ENCODE assay signal across 17 cellular contexts in the genomic region with DNA sequence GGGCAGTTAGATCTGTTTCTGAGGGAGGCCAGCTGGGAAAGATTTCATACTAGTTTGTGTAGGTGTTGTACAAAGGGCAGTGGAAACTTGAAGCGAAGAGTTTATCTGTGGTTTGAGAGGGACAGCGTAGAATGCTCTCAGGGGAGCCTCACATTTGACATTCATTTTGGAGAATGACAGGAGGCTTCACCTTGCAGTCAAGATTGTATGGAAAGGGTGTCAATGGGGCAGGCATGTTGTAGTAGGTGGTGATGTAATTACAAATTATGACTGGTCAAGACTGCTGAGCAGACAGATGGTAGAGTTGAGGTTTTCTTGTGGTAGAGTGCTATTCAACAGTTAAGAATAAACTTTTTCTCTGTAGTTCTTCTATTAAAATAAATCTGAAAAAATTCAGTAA. TPM values are rescaled to one million over a fixed set of nuclear protein-coding genes. Genes with fewer than 3 reads are reported as not detected.
DNase-seq lines count a peak whose midpoint lies in the region; ATAC-seq and TF ChIP-seq lines count a peak whose summit lies in the region.
"Had no signal": no experiment of that assay in that cellular context is flagged by ENCODE, and none has a peak within 500 bp of the region (broad histone marks: within the 10 kb centered on the region; RNA-seq: fewer than 3 reads in every experiment).

No MANE protein-coding gene starts in this region.

- no peaks in the 10 kb centered on the region for H3K9me3 Mint-ChIP-seq in activated CD4-positive, alpha-beta memory T cell treated with anti-CD3 and anti-CD28 coated beads for 36 hours
- no peaks in the 10 kb centered on the region for H3K9me3 Mint-ChIP-seq in activated CD4-positive, alpha-beta memory T cell treated with anti-CD3 and anti-CD28 coated beads, Interleukin-2, amount 10 ng/mL, durations not matched to agents 7 days and 5 days
- no peaks in the 10 kb centered on the region for H3K9me3 Mint-ChIP-seq in activated T-helper 17 cell treated with anti-CD3 and anti-CD28 coated beads, Interleukin-2, amount 50 U/mL, for 72 hours
- H3K9me3 Mint-ChIP-seq in memory B cell, result no peaks in the 10 kb centered on the region

- peaks cover 97% of the 10 kb centered on the region for H3K79me2 ChIP-seq in DND-41 (ENCODE audit: insufficient read depth, low read length)

- peaks cover 91% of the 10 kb centered on the region for H3K4me1 Mint-ChIP-seq in activated CD4-positive, alpha-beta memory T cell treated with anti-CD3 and anti-CD28 coated beads for 36 hours (ENCODE audit: low read depth)
- peaks cover 84% of the 10 kb centered on the region for H3K4me1 Mint-ChIP-seq in activated CD4-positive, alpha-beta memory T cell treated with anti-CD3 and anti-CD28 coated beads, Interleukin-2, amount 10 ng/mL, durations not matched to agents 7 days and 5 days
- peaks cover 47% of the 10 kb centered on the region for H3K4me1 Mint-ChIP-seq in activated T-helper 17 cell treated with anti-CD3 and anti-CD28 coated beads, Interleukin-2, amount 50 U/mL, for 72 hours
- peaks cover 33% of the 10 kb centered on the region for H3K4me1 Mint-ChIP-seq in memory B cell

- H3K9ac ChIP-seq in DND-41 (ENCODE audit: low read depth, low read length), result no peak overlapping the region

- peaks cover 76% of the 10 kb centered on the region for H4K20me1 ChIP-seq in DND-41 (ENCODE audit: insufficient read depth, low read length)

- CTCF ChIA-PET in activated CD4-positive, alpha-beta memory T cell treated with anti-CD3 and anti-CD28 coated beads for 36 hours (lab: Charles Lee), result no interaction called here
- CTCF ChIA-PET in activated CD4-positive, alpha-beta memory T cell treated with anti-CD3 and anti-CD28 coated beads, Interleukin-2, amount 10 ng/mL, durations not matched to agents 7 days and 5 days (lab: Charles Lee), result no interaction called here

- H3K4me3 Mint-ChIP-seq in activated CD4-positive, alpha-beta memory T cell treated with anti-CD3 and anti-CD28 coated beads for 36 hours, result no peak overlapping the region
- H3K4me3 Mint-ChIP-seq in activated CD4-positive, alpha-beta memory T cell treated with anti-CD3 and anti-CD28 coated beads, Interleukin-2, amount 10 ng/mL, durations not matched to agents 7 days and 5 days, result no peak overlapping the region
- H3K4me3 Mint-ChIP-seq in activated T-helper 17 cell treated with anti-CD3 and anti-CD28 coated beads, Interleukin-2, amount 50 U/mL, for 72 hours, result peak overlapping the region; percentile 64
- no peak overlapping the region for H3K4me3 Mint-ChIP-seq in memory B cell

- ATAC-seq in DND-41 (ENCODE audit: insufficient read depth, low read depth) (no peak), memory B cell (ENCODE audit: low read depth) (no peak), HG02938 (IDR thresholded peaks at IDR 0.05; ENCODE audit: unreplicated experiment) (no peak)
- peak; percentile 70 for ATAC-seq in activated T-helper 17 cell treated with anti-CD3 and anti-CD28 coated beads, Interleukin-2, amount 50 U/mL, for 72 hours (replicated peaks)
- ATAC-seq: PC-3 had no signal

- no peaks in the 10 kb centered on the region for H3K27me3 ChIP-seq in DND-41 (ENCODE audit: insufficient read depth, low read length, poor library complexity)
- H3K27me3 ChIP-seq: MG63 had no signal

- H3K4me1 ChIP-seq in DND-41 (ENCODE audit: insufficient read depth, low read length), result peaks cover 52% of the 10 kb centered on the region

- intact Hi-C loops in activated CD4-positive, alpha-beta memory T cell treated with anti-CD3 and anti-CD28 coated beads for 36 hours (cut with micrococcal nuclease), result no loop called here

- no peak for DNase-seq in activated CD4-positive, alpha-beta memory T cell treated with anti-CD3 and anti-CD28 coated beads for 36 hours
- no peak for DNase-seq in activated CD4-positive, alpha-beta memory T cell treated with anti-CD3 and anti-CD28 coated beads, Interleukin-2, amount 10 ng/mL, durations not matched to agents 7 days and 5 days
- DNase-seq in DND-41 (no peak), memory B cell (ENCODE audit: low spot score in 2 of 2) (no peak), dermis blood vessel endothelial cell (no peak)
- no peak for DNase-seq in stimulated activated CD4-positive, alpha-beta T cell treated with anti-CD3 and anti-CD28 coated beads, Interleukin-2, amount 100 ng/mL, for 24 hours
- DNase-seq: AML-193, Calu3, HCEC 1CT, MG63, NCI-H1092 treated with DMSO at 0.1 percent for 48 hours, NCI-H187, NCI-H446, NCI-H748 treated with DMSO at 0.1 percent for 48 hours, PC-3 had no signal

- no peak overlapping the region for H2AFZ ChIP-seq in DND-41 (ENCODE audit: low read depth, low read length)

- peak overlapping the region; percentile 16; the same call in 1 of the 2 replicates for H3K4me2 ChIP-seq in DND-41 (ENCODE audit: insufficient read depth, low read length)

- no peak overlapping the region for H3K4me3 ChIP-seq in DND-41 (ENCODE audit: low read depth in 1 of 2, low read length in 2 of 2)
- H3K4me3 ChIP-seq: MG63 had no signal

- peaks cover 75% of the 10 kb centered on the region for H3K36me3 Mint-ChIP-seq in activated CD4-positive, alpha-beta memory T cell treated with anti-CD3 and anti-CD28 coated beads for 36 hours
- peaks cover 96% of the 10 kb centered on the region for H3K36me3 Mint-ChIP-seq in activated CD4-positive, alpha-beta memory T cell treated with anti-CD3 and anti-CD28 coated beads, Interleukin-2, amount 10 ng/mL, durations not matched to agents 7 days and 5 days (ENCODE audit: low read depth)
- peaks cover 100% of the 10 kb centered on the region for H3K36me3 Mint-ChIP-seq in activated T-helper 17 cell treated with anti-CD3 and anti-CD28 coated beads, Interleukin-2, amount 50 U/mL, for 72 hours (ENCODE audit: low read depth)
- peaks cover 39% of the 10 kb centered on the region for H3K36me3 Mint-ChIP-seq in memory B cell

- peak overlapping the region; percentile 35 for H3K27ac Mint-ChIP-seq in activated CD4-positive, alpha-beta memory T cell treated with anti-CD3 and anti-CD28 coated beads for 36 hours
- H3K27ac Mint-ChIP-seq in activated CD4-positive, alpha-beta memory T cell treated with anti-CD3 and anti-CD28 coated beads, Interleukin-2, amount 10 ng/mL, durations not matched to agents 7 days and 5 days, result no peak overlapping the region
- H3K27ac Mint-ChIP-seq in activated T-helper 17 cell treated with anti-CD3 and anti-CD28 coated beads, Interleukin-2, amount 50 U/mL, for 72 hours, result peak overlapping the region; percentile 88
- H3K27ac Mint-ChIP-seq in memory B cell, result peak overlapping the region; percentile 62

- no peaks in the 10 kb centered on the region for H3K27me3 Mint-ChIP-seq in activated CD4-positive, alpha-beta memory T cell treated with anti-CD3 and anti-CD28 coated beads for 36 hours
- H3K27me3 Mint-ChIP-seq in activated CD4-positive, alpha-beta memory T cell treated with anti-CD3 and anti-CD28 coated beads, Interleukin-2, amount 10 ng/mL, durations not matched to agents 7 days and 5 days, result no peaks in the 10 kb centered on the region
- H3K27me3 Mint-ChIP-seq in activated T-helper 17 cell treated with anti-CD3 and anti-CD28 coated beads, Interleukin-2, amount 50 U/mL, for 72 hours, result no peaks in the 10 kb centered on the region
- no peaks in the 10 kb centered on the region for H3K27me3 Mint-ChIP-seq in memory B cell

- peaks cover 95% of the 10 kb centered on the region for H3K36me3 ChIP-seq in DND-41 (ENCODE audit: insufficient read depth, low read length)

- H3K27ac ChIP-seq in DND-41 (ENCODE audit: low read length), result no peak overlapping the region

- TF ChIP-seq CTCF in DND-41 (IDR thresholded peaks at IDR 0.05; ENCODE audit: borderline replicate concordance, extremely low read depth, low read length, poor library complexity, severe bottlenecking), result no peak

- H3K9me3 ChIP-seq in DND-41 (ENCODE audit: insufficient read depth, low read length, severe bottlenecking), result no peaks in the 10 kb centered on the region
- H3K9me3 ChIP-seq: MG63 had no signal

- POLR2A ChIA-PET in activated CD4-positive, alpha-beta memory T cell treated with anti-CD3 and anti-CD28 coated beads for 36 hours (lab: Charles Lee), result no interaction called here
- POLR2A ChIA-PET in activated CD4-positive, alpha-beta memory T cell treated with anti-CD3 and anti-CD28 coated beads, Interleukin-2, amount 10 ng/mL, durations not matched to agents 7 days and 5 days (lab: Charles Lee), result no interaction called here

RNA-seq across cellular contexts. Expression of a gene that starts 7.0 kb away (rescaled TPM):
- 100 to 1,000 TPM; 295 to 302 TPM for total RNA-seq in activated CD4-positive, alpha-beta memory T cell treated with anti-CD3 and anti-CD28 coated beads for 36 hours
- 100 to 1,000 TPM; 248 to 251 TPM for total RNA-seq in activated CD4-positive, alpha-beta memory T cell treated with anti-CD3 and anti-CD28 coated beads, Interleukin-2, amount 10 ng/mL, durations not matched to agents 7 days and 5 days
- 100 to 1,000 TPM; 242 to 280 TPM for total RNA-seq in activated T-helper 17 cell treated with anti-CD3 and anti-CD28 coated beads, Interleukin-2, amount 50 U/mL, for 72 hours
- total RNA-seq in dermis blood vessel endothelial cell, result 0.34 and 362 TPM in 2 replicates
- total RNA-seq: Calu3, PC-3 had no signal
